In genomic region chr9:109950710-109951443, GRCh38 we compare ENCODE assay signal across 17 cellular contexts.
DNase-seq lines count a peak whose midpoint lies in the region; ATAC-seq, FAIRE-seq and TF ChIP-seq lines count a peak whose summit lies in the region.
"Had no signal": no experiment of that assay in that cellular context is flagged by ENCODE, and none has a peak within 500 bp of the region (broad histone marks: within the 10 kb centered on the region; RNA-seq: fewer than 3 reads in every experiment).

No MANE protein-coding gene starts in this region.

- H3K9me2 ChIP-seq in OCI-LY7 (ENCODE audit: insufficient read depth, low read length) = no peaks in the 10 kb centered on the region

- FAIRE-seq in small intestine (lab: Jason Lieb, UNC) = no peak

- H3K4me3 ChIP-seq in OCI-LY7 (ENCODE audit: low read depth, low read length, poor library complexity, severe bottlenecking) (no peak overlapping the region), small intestine (ENCODE audit: low read depth in 1 of 2, low read length in 2 of 2) (peak overlapping the region in 1 of 2 donors; percentile 1)
- H3K4me3 ChIP-seq: colonic mucosa, thyroid gland had no signal

- H3K9me3 ChIP-seq in OCI-LY7 (ENCODE audit: low read length) (no peaks in the 10 kb centered on the region), small intestine (ENCODE audit: control insufficient read depth, low read depth) (no peaks in the 10 kb centered on the region)
- H3K9me3 ChIP-seq: colonic mucosa, thyroid gland had no signal

- no peak for TF ChIP-seq CTCF in OCI-LY7 (conservative IDR thresholded peaks at IDR 0.05; ENCODE audit: low read length)

- 44 to 59% (median 46%) methylated on average over 7 of the region's 7 CpGs for WGBS in small intestine, 3 donors

- peaks cover 85% of the 10 kb centered on the region for H3K4me1 ChIP-seq in OCI-LY7 (ENCODE audit: insufficient read depth, low read length, poor library complexity, severe bottlenecking)
- no peaks in the 10 kb centered on the region for H3K4me1 ChIP-seq in small intestine (ENCODE audit: control insufficient read depth in 2 of 2, insufficient read depth in 1 of 2, low read depth in 1 of 2, low read length in 1 of 2)
- H3K4me1 ChIP-seq: colonic mucosa, foreskin keratinocyte, thyroid gland had no signal

- no peaks in the 10 kb centered on the region for H4K20me1 ChIP-seq in OCI-LY7 (ENCODE audit: insufficient read depth, low read length)

- peak overlapping the region; percentile 81 for H2AFZ ChIP-seq in OCI-LY7 (ENCODE audit: low read length)

- H3K36me3 ChIP-seq in OCI-LY7 (ENCODE audit: insufficient read depth, low read length) (no peaks in the 10 kb centered on the region), small intestine (ENCODE audit: control insufficient read depth in 2 of 2, insufficient read depth in 2 of 2, low read length in 2 of 2) (no peaks in the 10 kb centered on the region)
- H3K36me3 ChIP-seq: colonic mucosa, thyroid gland had no signal

- peak overlapping the region; percentile 86 for H3K27ac ChIP-seq in OCI-LY7 (ENCODE audit: low read depth, low read length, poor library complexity, severe bottlenecking)
- no peak overlapping the region for H3K27ac ChIP-seq in small intestine (ENCODE audit: low read depth in 1 of 2, low read length in 1 of 2)
- H3K27ac ChIP-seq: colonic mucosa, foreskin keratinocyte, thyroid gland had no signal

- no peaks in the 10 kb centered on the region for H3K79me2 ChIP-seq in OCI-LY7 (ENCODE audit: insufficient read depth, low read depth, low read length)

- intact Hi-C loops in OCI-LY7 (cut with micrococcal nuclease; ENCODE audit: unreplicated experiment) = no loop called here

- POLR2A ChIA-PET in OCI-LY7 (lab: Charles Lee) = interaction anchor here (0.7 to 14.8 kb wide), 9 partner anchors 10 to 198 kb away, joined by 3 to 224 read pairs (median 9); no protein-coding TSS in a partner anchor

- H3K27me3 ChIP-seq in small intestine (ENCODE audit: control insufficient read depth in 2 of 2, insufficient read depth in 2 of 2, low read length in 2 of 2) = no peaks in the 10 kb centered on the region
- H3K27me3 ChIP-seq: colonic mucosa, foreskin keratinocyte, thyroid gland had no signal

- no TSS peak for BruUV-seq in OCI-LY7 (replicated peaks; lab: Mats Ljungman, UMichigan)

- CTCF ChIA-PET in OCI-LY7 (lab: Charles Lee; ENCODE audit: unreplicated experiment) = interaction anchor here (0.8 to 2.5 kb wide), 3 partner anchors 16 to 151 kb away, joined by 3 to 9 read pairs (median 5); no protein-coding TSS in a partner anchor

- peak overlapping the region; percentile 67 for H3K4me2 ChIP-seq in OCI-LY7 (ENCODE audit: low read length)

- ATAC-seq in HG02610 (IDR thresholded peaks at IDR 0.05; ENCODE audit: unreplicated experiment) (peak; percentile 48), HG03460 (IDR thresholded peaks at IDR 0.05; ENCODE audit: unreplicated experiment) (no peak)
- ATAC-seq: foreskin keratinocyte had no signal

- peak; percentile 36 for DNase-seq in activated naive CD4-positive, alpha-beta T cell treated with Interleukin-2 at 50 U/mL for 16 hours
- DNase-seq in activated naive CD4-positive, alpha-beta T cell (lab: John Stamatoyannopoulos, UW) = no peak
- DNase-seq in OCI-LY7 (ENCODE audit: low spot score) (no peak), small intestine (peak; percentile 17), NCI-H1694 (lab: John Stamatoyannopoulos, UW) (no peak), NCI-H526 treated with DMSO at 0.1 percent for 48 hours (lab: John Stamatoyannopoulos, UW) (no peak)
- DNase-seq: colonic mucosa; foreskin keratinocyte; GF-D8; kidney glomerular epithelial cell; NCI-H1048; NK-92 treated with Interleukin-12 subunit alpha and Interleukin-12 subunit beta, amount 100 ng/mL, for 24 hours; occipital lobe; stimulated activated CD4-positive, alpha-beta T cell treated with anti-CD3 and anti-CD28 coated beads, Interleukin-4, amount 100 ng/mL, for 1 hour; thyroid gland had no signal

Comparison
In these comparisons a context has a peak if more than half of its experiments do, and no peak if none do; other contexts are left out.
1. DNase-seq: peak in activated naive CD4-positive, alpha-beta T cell treated with Interleukin-2 at 50 U/mL for 16 hours (single experiment) and small intestine (single experiment); none in activated naive CD4-positive, alpha-beta T cell (0 of 4), OCI-LY7 (single experiment), NCI-H1694 (single experiment) and NCI-H526 treated with DMSO at 0.1 percent for 48 hours (single experiment).